In genomic region chr15:68619303-68619698, GRCh38 we compare ENCODE assay signal across 1 cellular context.
TF ChIP-seq lines count a peak whose summit lies in the region.

No MANE protein-coding gene starts in this region.

TF ChIP-seq in SK-N-SH treated with all-trans-retinoic acid at 6 μM for 48 hours, 23 proteins besides CTCF, POLR2A, EP300 and RAD21 (continued from another document):
- TF ChIP-seq, protein P1, sequence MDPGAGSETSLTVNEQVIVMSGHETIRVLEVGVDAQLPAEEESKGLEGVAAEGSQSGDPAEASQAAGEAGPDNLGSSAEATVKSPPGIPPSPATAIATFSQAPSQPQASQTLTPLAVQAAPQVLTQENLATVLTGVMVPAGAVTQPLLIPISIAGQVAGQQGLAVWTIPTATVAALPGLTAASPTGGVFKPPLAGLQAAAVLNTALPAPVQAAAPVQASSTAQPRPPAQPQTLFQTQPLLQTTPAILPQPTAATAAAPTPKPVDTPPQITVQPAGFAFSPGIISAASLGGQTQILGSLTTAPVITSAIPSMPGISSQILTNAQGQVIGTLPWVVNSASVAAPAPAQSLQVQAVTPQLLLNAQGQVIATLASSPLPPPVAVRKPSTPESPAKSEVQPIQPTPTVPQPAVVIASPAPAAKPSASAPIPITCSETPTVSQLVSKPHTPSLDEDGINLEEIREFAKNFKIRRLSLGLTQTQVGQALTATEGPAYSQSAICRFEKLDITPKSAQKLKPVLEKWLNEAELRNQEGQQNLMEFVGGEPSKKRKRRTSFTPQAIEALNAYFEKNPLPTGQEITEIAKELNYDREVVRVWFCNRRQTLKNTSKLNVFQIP (CRISPR knock-in tag; IDR thresholded peaks at IDR 0.05; ENCODE audit: borderline replicate concordance, low read depth), result no peak
- no peak for TF ChIP-seq OSR1 (CRISPR knock-in tag; IDR thresholded peaks at IDR 0.05)
- TF ChIP-seq ZC3H10 (CRISPR knock-in tag; IDR thresholded peaks at IDR 0.05), result no peak
- TF ChIP-seq BACH2 (CRISPR knock-in tag; IDR thresholded peaks at IDR 0.05; ENCODE audit: borderline replicate concordance), result no peak
- TF ChIP-seq ESRRG (CRISPR knock-in tag; IDR thresholded peaks at IDR 0.05), result no peak
- no peak for TF ChIP-seq PATZ1 (CRISPR knock-in tag; IDR thresholded peaks at IDR 0.05; ENCODE audit: borderline replicate concordance)
- TF ChIP-seq RARB (CRISPR knock-in tag; IDR thresholded peaks at IDR 0.05), result no peak
- TF ChIP-seq ZNF8 (CRISPR knock-in tag; IDR thresholded peaks at IDR 0.05), result no peak
